In genomic region chr12:56932146-56932545, GRCh38 we compare ENCODE assay signal across 29 cellular contexts. TPM values are rescaled to one million over a fixed set of nuclear protein-coding genes. Genes with fewer than 3 reads are reported as not detected.
A peak's percentile ranks its signal among the peaks of the same experiment; 100 is the strongest.
DNase-seq lines count a peak whose midpoint lies in the region; ATAC-seq and TF ChIP-seq lines count a peak whose summit lies in the region.
"Had no signal": no experiment of that assay in that cellular context is flagged by ENCODE, and none has a peak within 500 bp of the region (broad histone marks: within the 10 kb centered on the region; RNA-seq: fewer than 3 reads in every experiment).

No MANE protein-coding gene starts in this region.

- H3K27ac ChIP-seq in GM23338 (ENCODE audit: low read depth): no peak overlapping the region
- H3K27ac ChIP-seq in SU-DHL-6 (ENCODE audit: low read depth, low read length): no peak overlapping the region
- peak overlapping the region in 20 of 21 experiments; percentile 2 to 83 (median 66) for H3K27ac ChIP-seq in skin epidermis
- no peak overlapping the region for H3K27ac ChIP-seq in SJCRH30
- H3K27ac ChIP-seq: colonic mucosa, GM23248 had no signal

- TF ChIP-seq CTCF in GM23338 (conservative IDR thresholded peaks at IDR 0.05; ENCODE audit: low read depth in 2 of 2): no peak
- TF ChIP-seq CTCF in SU-DHL-6 (IDR thresholded peaks at IDR 0.05; ENCODE audit: insufficient read depth, low read length, poor library complexity, severe bottlenecking): no peak
- TF ChIP-seq CTCF in omental fat pad (IDR thresholded peaks at IDR 0.05): no peak

- no peaks in the 10 kb centered on the region for H3F3A ChIP-seq in GM23338 (replicated peaks; ENCODE audit: low read depth)
- H3F3A ChIP-seq in SU-DHL-6 (ENCODE audit: insufficient read depth): no peaks in the 10 kb centered on the region

- H3K9me2 ChIP-seq in GM23338 (ENCODE audit: insufficient read depth) (peaks cover 4% of the 10 kb centered on the region), SU-DHL-6 (replicated peaks; ENCODE audit: insufficient read depth, low read length) (no peaks in the 10 kb centered on the region)

- no peaks in the 10 kb centered on the region for H3K79me2 ChIP-seq in GM23338 (replicated peaks; ENCODE audit: insufficient read depth)
- H3K79me2 ChIP-seq in SU-DHL-6 (ENCODE audit: insufficient read depth, low read length): no peaks in the 10 kb centered on the region

- H3K4me2 ChIP-seq in GM23338 (peak overlapping the region; percentile 67), SU-DHL-6 (ENCODE audit: low read depth, low read length, poor library complexity, severe bottlenecking) (no peak overlapping the region)

- peaks cover 3% of the 10 kb centered on the region for H3K9me3 Mint-ChIP-seq in GM23338
- H3K9me3 Mint-ChIP-seq: activated naive CD4-positive, alpha-beta T cell treated with anti-CD3 and anti-CD28 coated beads for 36 hours; activated T-cell treated with anti-CD3 and anti-CD28 coated beads, Interleukin-2, amount 50 U/mL, for 4 hours; CD4-positive, alpha-beta memory T cell; stimulated activated memory B cell treated with anti-CD40 and anti-IgM and Interleukin-4, amounts not matched to agents 10 μg/mL and 1 μg/mL and 100 μg/mL, for 72 hours had no signal

- DNase-seq in GM23338 (ENCODE audit: low spot score) (no peak), islet precursor cell (peak; percentile 32), SJCRH30 (no peak), omental fat pad (ENCODE audit: low spot score) (no peak), DMS153 (lab: John Stamatoyannopoulos, UW) (no peak)
- DNase-seq: activated CD4-positive, alpha-beta T cell treated with anti-CD3 and anti-CD28 coated beads for 4 hours; activated naive CD4-positive, alpha-beta T cell treated with anti-CD3 and anti-CD28 coated beads for 36 hours; activated T-cell treated with anti-CD3 and anti-CD28 coated beads, Interleukin-2, amount 50 U/mL, for 4 hours; CD4-positive, alpha-beta memory T cell; colonic mucosa; DMS 273 treated with DMSO at 0.1 percent for 48 hours; NCI-H1694 treated with DMSO at 0.1 percent for 48 hours; NCI-H2171 treated with DMSO at 0.1 percent for 48 hours; occipital lobe; stimulated activated CD4-positive, alpha-beta T cell treated with anti-CD3 and anti-CD28 coated beads, Interleukin-4, amount 100 ng/mL, for 1 hour; T-helper 2 cell had no signal

- no peak overlapping the region for H3K27ac Mint-ChIP-seq in GM23338
- H3K27ac Mint-ChIP-seq: activated naive CD4-positive, alpha-beta T cell treated with anti-CD3 and anti-CD28 coated beads for 36 hours; stimulated activated memory B cell treated with anti-CD40 and anti-IgM and Interleukin-4, amounts not matched to agents 10 μg/mL and 1 μg/mL and 100 μg/mL, for 72 hours had no signal

- H3K9me3 ChIP-seq in SU-DHL-6 (ENCODE audit: insufficient read depth, low read length) (no peaks in the 10 kb centered on the region), SJCRH30 (replicated peaks) (no peaks in the 10 kb centered on the region)
- H3K9me3 ChIP-seq: colonic mucosa had no signal

- peaks cover 3% of the 10 kb centered on the region for H3K27me3 Mint-ChIP-seq in GM23338 (ENCODE audit: insufficient read depth, low read depth, poor library complexity)

- H3K4me3 Mint-ChIP-seq in GM23338: no peak overlapping the region
- H3K4me3 Mint-ChIP-seq: activated naive CD4-positive, alpha-beta T cell treated with anti-CD3 and anti-CD28 coated beads for 36 hours; activated T-cell treated with anti-CD3 and anti-CD28 coated beads, Interleukin-2, amount 50 U/mL, for 4 hours; CD4-positive, alpha-beta memory T cell; stimulated activated memory B cell treated with anti-CD40 and anti-IgM and Interleukin-4, amounts not matched to agents 10 μg/mL and 1 μg/mL and 100 μg/mL, for 72 hours had no signal

- H3K36me3 Mint-ChIP-seq in GM23338 (ENCODE audit: low read depth): no peaks in the 10 kb centered on the region
- H3K36me3 Mint-ChIP-seq: CD4-positive, alpha-beta memory T cell; stimulated activated memory B cell treated with anti-CD40 and anti-IgM and Interleukin-4, amounts not matched to agents 10 μg/mL and 1 μg/mL and 100 μg/mL, for 72 hours had no signal

- H3K4me1 Mint-ChIP-seq in GM23338: peaks cover 24% of the 10 kb centered on the region
- H3K4me1 Mint-ChIP-seq: stimulated activated memory B cell treated with anti-CD40 and anti-IgM and Interleukin-4, amounts not matched to agents 10 μg/mL and 1 μg/mL and 100 μg/mL, for 72 hours had no signal

- peak overlapping the region; percentile 84 for H2AFZ ChIP-seq in GM23338
- H2AFZ ChIP-seq in SU-DHL-6 (ENCODE audit: low read depth, low read length, severe bottlenecking): peak overlapping the region; percentile 99

- H3K36me3 ChIP-seq in GM23338 (ENCODE audit: insufficient read depth) (no peaks in the 10 kb centered on the region), SU-DHL-6 (ENCODE audit: low read length) (no peaks in the 10 kb centered on the region), SJCRH30 (no peaks in the 10 kb centered on the region)
- H3K36me3 ChIP-seq: colonic mucosa had no signal

- H3K4me1 ChIP-seq in GM23338 (ENCODE audit: insufficient read depth) (peaks cover 15% of the 10 kb centered on the region), SJCRH30 (peaks cover 7% of the 10 kb centered on the region)
- H3K4me1 ChIP-seq: colonic mucosa had no signal

- no peaks in the 10 kb centered on the region for H3K27me3 ChIP-seq in GM23338 (ENCODE audit: insufficient read depth)
- H3K27me3 ChIP-seq in SU-DHL-6 (ENCODE audit: low read length): no peaks in the 10 kb centered on the region
- H3K27me3 ChIP-seq in SJCRH30: no peaks in the 10 kb centered on the region
- H3K27me3 ChIP-seq: colonic mucosa had no signal

- H4K20me1 ChIP-seq in GM23338 (replicated peaks; ENCODE audit: insufficient read depth) (no peaks in the 10 kb centered on the region), SU-DHL-6 (ENCODE audit: low read depth, low read length) (no peaks in the 10 kb centered on the region)

- ATAC-seq in GM23338 (no peak), GM21528 (IDR thresholded peaks at IDR 0.05; ENCODE audit: low FRiP score, unreplicated experiment) (no peak), omental fat pad (ENCODE audit: low FRiP score) (no peak)
- ATAC-seq: stimulated activated memory B cell treated with anti-CD40 and anti-IgM and Interleukin-4, amounts not matched to agents 10 μg/mL and 1 μg/mL and 100 μg/mL, for 72 hours had no signal

- no peak overlapping the region for H3K9ac ChIP-seq in SU-DHL-6 (ENCODE audit: low read length)
- H3K9ac ChIP-seq: GM23248 had no signal

- H3K4me3 ChIP-seq in GM23338 (0 out of 2 replicates have a peak overlapping the region, but pooled peaks have one; percentile 10), SU-DHL-6 (ENCODE audit: insufficient read depth, low read length, poor library complexity, severe bottlenecking) (no peak overlapping the region), skin epidermis (peak overlapping the region in 1 of 7 experiments; percentile 4), SJCRH30 (no peak overlapping the region)
- H3K4me3 ChIP-seq: colonic mucosa, GM23248 had no signal

TF ChIP-seq in GM23338, 12 proteins besides CTCF, POLR2A, EP300 and RAD21 (continues in another document):
- TF ChIP-seq JUNB (IDR thresholded peaks at IDR 0.05; ENCODE audit: unreplicated experiment): no peak
- no peak for TF ChIP-seq EZH2 (IDR thresholded peaks at IDR 0.05; ENCODE audit: low read depth, unreplicated experiment)

RNA-seq across cellular contexts. Expression of gene SDR9C7, which starts 2.1 kb away (rescaled TPM):
- not detected in 2 replicates for total RNA-seq in GM23338 (2014; rRNA removed; shearing (Covaris generic))
- polyA plus RNA-seq in GM23338 (2016; fragmentation: Nextera tagmentation; extraction: Ambion mirVana): 0.12 TPM in 1 of 2 replicates, not detected in the other
- not detected in 2 replicates for total RNA-seq in SJCRH30 (2014; rRNA removed; shearing (Covaris generic))
- not detected for total RNA-seq in omental fat pad
- total RNA-seq: activated CD8-positive, alpha-beta memory T cell treated with anti-CD3 and anti-CD28 coated beads for 36 hours; activated naive CD4-positive, alpha-beta T cell treated with anti-CD3 and anti-CD28 coated beads for 36 hours; activated T-cell treated with anti-CD3 and anti-CD28 coated beads, Interleukin-2, amount 50 U/mL, for 4 hours; CD4-positive, alpha-beta memory T cell; colonic mucosa; fibroblast of lung; G401; GM23248; kidney epithelial cell; myocyte; renal cortical epithelial cell; SK-MEL-5 had no signal
- polyA plus RNA-seq: CD4-positive, alpha-beta memory T cell; fibroblast of lung; GM23248; mammary epithelial cell had no signal

RNA-seq across cellular contexts. Expression of gene RDH16, which starts 25.3 kb away (rescaled TPM):
- total RNA-seq in GM23338 (2014; rRNA removed; shearing (Covaris generic)): 0.62 and 0.66 TPM in 2 replicates
- 0.28 and 0.52 TPM in 2 replicates for polyA plus RNA-seq in GM23338 (2016; fragmentation: Nextera tagmentation; extraction: Ambion mirVana)
- 0.03 and 0.06 TPM in 2 replicates for total RNA-seq in SJCRH30 (2014; rRNA removed; shearing (Covaris generic))
- total RNA-seq in omental fat pad: under 1 TPM in 3 of 4 donors, not detected in 1; 0.36 to 0.56 (median 0.47) TPM
- total RNA-seq: G401, GM23248, kidney epithelial cell, SK-MEL-5 had no signal
- polyA plus RNA-seq: fibroblast of lung, GM23248 had no signal

Comparison
In these comparisons a context has a peak if more than half of its experiments do, and no peak if none do; other contexts are left out.
1. H3K27ac ChIP-seq: peak in skin epidermis (20 of 21); none in GM23338 (single experiment), SU-DHL-6 (single experiment) and SJCRH30 (single experiment).